Comparison of ENCODE assay signal across 21 cellular contexts in the genomic region with DNA sequence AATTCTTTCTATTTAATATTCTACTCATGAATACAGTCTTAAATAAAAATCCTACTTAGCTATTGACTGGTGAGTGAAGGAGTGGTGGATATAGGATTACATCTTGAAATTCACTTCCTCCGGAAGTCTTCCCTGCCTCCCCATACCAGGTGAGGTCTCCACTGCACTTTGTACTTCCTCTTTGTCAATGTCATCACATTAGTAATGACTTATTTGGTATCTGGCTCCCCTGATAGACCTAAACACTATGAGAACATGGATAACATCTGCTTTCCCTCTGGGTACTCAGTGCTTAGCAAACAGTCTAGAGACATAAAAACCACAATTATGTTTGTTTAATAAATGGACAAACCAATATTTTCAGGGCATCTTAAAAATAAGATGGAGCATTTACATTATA.
DNase-seq lines count a peak whose midpoint lies in the region; ATAC-seq, FAIRE-seq and TF ChIP-seq lines count a peak whose summit lies in the region.
"Had no signal": no experiment of that assay in that cellular context is flagged by ENCODE, and none has a peak within 500 bp of the region (broad histone marks: within the 10 kb centered on the region; RNA-seq: fewer than 3 reads in every experiment).

No MANE protein-coding gene starts in this region.

- H3K9me3 ChIP-seq in HepG2 (ENCODE audit: low read length): no peaks in the 10 kb centered on the region
- H3K9me3 ChIP-seq in right lobe of liver: no peaks in the 10 kb centered on the region
- H3K9me3 ChIP-seq in K562 (replicated peaks; ENCODE audit: control insufficient read depth, insufficient read depth, low read depth, low read length): no peaks in the 10 kb centered on the region
- no peaks in the 10 kb centered on the region for H3K9me3 ChIP-seq in uterus
- H3K9me3 ChIP-seq: BLaER1 treated with 17β-estradiol and CSF1 and Interleukin-3, amounts not matched to agents 10 nM and 100 nM; breast epithelium; SJCRH30; spleen; transverse colon had no signal

- POLR2A ChIA-PET in HepG2 (lab: Yijun Ruan, JAX): no interaction called here
- POLR2A ChIA-PET in K562 (lab: Yijun Ruan, JAX): no interaction called here

- H3K4me1 ChIP-seq in HepG2 (ENCODE audit: insufficient read depth, low read length): no peaks in the 10 kb centered on the region
- H3K4me1 ChIP-seq in right lobe of liver: no peaks in the 10 kb centered on the region
- H3K4me1 ChIP-seq in K562 (replicated peaks in 1 of 2; ENCODE audit: control insufficient read depth in 2 of 2, insufficient read depth in 2 of 2, low read length in 2 of 2): no peaks in the 10 kb centered on the region
- H3K4me1 ChIP-seq in uterus: no peaks in the 10 kb centered on the region
- H3K4me1 ChIP-seq: BLaER1 treated with 17β-estradiol and CSF1 and Interleukin-3, amounts not matched to agents 10 nM and 100 nM; breast epithelium had no signal

- in situ Hi-C loops in HepG2 (cut with HindIII; ENCODE audit: extremely low pct_ligation_motif_present, low pct_unique_long_range_greater_than_20kb): loop anchor here (25.0 kb wide), 1 partner anchor 474 kb away; no protein-coding TSS in a partner anchor
- in situ Hi-C loops in K562 (cut with MboI): no loop called here

- H2AFZ ChIP-seq in HepG2 (ENCODE audit: low read length) (no peak overlapping the region), K562 (ENCODE audit: low read depth, low read length) (no peak overlapping the region)

- H3K9ac ChIP-seq in HepG2 (ENCODE audit: insufficient read depth, low read depth, low read length) (no peak overlapping the region), K562 (ENCODE audit: insufficient read depth in 1 of 2, low read depth in 2 of 2, low read length in 2 of 2) (no peak overlapping the region)
- H3K9ac ChIP-seq: BLaER1 treated with 17β-estradiol and CSF1 and Interleukin-3, amounts not matched to agents 10 nM and 100 nM had no signal

- no peak for FAIRE-seq in HepG2 (lab: Jason Lieb, UNC)
- FAIRE-seq in K562 (lab: Jason Lieb, UNC): no peak

- H3K9me1 ChIP-seq in K562 (ENCODE audit: control insufficient read depth, insufficient read depth, low read length): no peaks in the 10 kb centered on the region

- H3K36me3 ChIP-seq in HepG2 (replicated peaks in 1 of 2; ENCODE audit: control insufficient read depth in 1 of 2, insufficient read depth in 2 of 2, low read length in 2 of 2) (no peaks in the 10 kb centered on the region), right lobe of liver (no peaks in the 10 kb centered on the region), K562 (ENCODE audit: control insufficient read depth, insufficient read depth, low read length) (no peaks in the 10 kb centered on the region), uterus (no peaks in the 10 kb centered on the region)
- H3K36me3 ChIP-seq: BLaER1 treated with 17β-estradiol and CSF1 and Interleukin-3, amounts not matched to agents 10 nM and 100 nM; breast epithelium; SJCRH30; spleen; transverse colon had no signal

- H4K20me1 ChIP-seq in HepG2 (ENCODE audit: insufficient read depth, low read length) (no peaks in the 10 kb centered on the region), K562 (replicated peaks; ENCODE audit: control insufficient read depth, insufficient read depth, low read length) (no peaks in the 10 kb centered on the region)
- H4K20me1 ChIP-seq: BLaER1 treated with 17β-estradiol and CSF1 and Interleukin-3, amounts not matched to agents 10 nM and 100 nM had no signal

- ATAC-seq in HepG2 (no peak), right lobe of liver (no peak), K562 (no peak), GM19452 (IDR thresholded peaks at IDR 0.05; ENCODE audit: unreplicated experiment) (no peak)
- ATAC-seq: naive thymus-derived CD8-positive, alpha-beta T cell had no signal

- H3K27ac ChIP-seq in HepG2 (ENCODE audit: extremely low read length, insufficient read depth, low read length) (no peak overlapping the region), right lobe of liver (no peak overlapping the region), K562 (ENCODE audit: extremely low read depth, low read depth, low read length) (no peak overlapping the region), uterus (no peak overlapping the region)
- H3K27ac ChIP-seq: BLaER1 treated with 17β-estradiol and CSF1 and Interleukin-3, amounts not matched to agents 10 nM and 100 nM; breast epithelium; SJCRH30; transverse colon had no signal

- intact Hi-C loops in HepG2 (cut with micrococcal nuclease; ENCODE audit: unreplicated experiment): no loop called here
- intact Hi-C loops in right lobe of liver (cut with DNase I): no loop called here
- intact Hi-C loops in K562 (cut with micrococcal nuclease): no loop called here
- intact Hi-C loops in uterus (cut with DNase I; ENCODE audit: low total_unique reads): no loop called here

- CTCF ChIA-PET in HepG2 (lab: Yijun Ruan, JAX; ENCODE audit: low intra/inter-chr PET ratio, low total read pairs) (no interaction called here), K562 (lab: Yijun Ruan, JAX; ENCODE audit: low intra/inter-chr PET ratio) (no interaction called here)

- TF ChIP-seq RAD21 in HepG2 (CRISPR knock-in tag; IDR thresholded peaks at IDR 0.05) (no peak), K562 (CRISPR knock-in tag; conservative IDR thresholded peaks at IDR 0.05 in 1 of 2, IDR thresholded peaks at IDR 0.05 in 1 of 2) (no peak)

- TF ChIP-seq EP300 in HepG2 (IDR thresholded peaks at IDR 0.05; ENCODE audit: low read depth in 2 of 2, low read length in 2 of 2) (no peak), HepG2 (CRISPR knock-in tag; IDR thresholded peaks at IDR 0.05; ENCODE audit: borderline replicate concordance) (no peak), K562 (IDR thresholded peaks at IDR 0.05; ENCODE audit: low read length) (no peak)

- TF ChIP-seq POLR2A in HepG2 (IDR thresholded peaks at IDR 0.05; ENCODE audit: insufficient read depth in 1 of 2, low read depth in 2 of 2, low read length in 2 of 2) (no peak), right lobe of liver (IDR thresholded peaks at IDR 0.05) (no peak), K562 (conservative IDR thresholded peaks at IDR 0.05) (no peak), uterus (IDR thresholded peaks at IDR 0.05) (no peak)

- no peak overlapping the region for H3K4me3 ChIP-seq in HepG2 (replicated peaks in 1 of 3; ENCODE audit: insufficient read depth in 1 of 3, low read depth in 2 of 3, low read length in 3 of 3)
- H3K4me3 ChIP-seq in right lobe of liver: no peak overlapping the region
- H3K4me3 ChIP-seq in K562: no peak overlapping the region
- H3K4me3 ChIP-seq in uterus: no peak overlapping the region
- H3K4me3 ChIP-seq: BLaER1 treated with 17β-estradiol and CSF1 and Interleukin-3, amounts not matched to agents 10 nM and 100 nM; breast epithelium; SJCRH30; spleen; transverse colon had no signal

- no peak overlapping the region for H3K4me2 ChIP-seq in HepG2 (ENCODE audit: low read depth, low read length)
- H3K4me2 ChIP-seq in K562 (ENCODE audit: insufficient read depth, low read length): no peak overlapping the region
- H3K4me2 ChIP-seq: BLaER1 treated with 17β-estradiol and CSF1 and Interleukin-3, amounts not matched to agents 10 nM and 100 nM had no signal

- H3K79me2 ChIP-seq in HepG2 (ENCODE audit: insufficient read depth, low read length): no peaks in the 10 kb centered on the region
- no peaks in the 10 kb centered on the region for H3K79me2 ChIP-seq in K562 (ENCODE audit: control insufficient read depth, insufficient read depth, low read length)

- WGBS in HepG2 (ENCODE audit: low lambda C conversion rate): 70% methylated on average over 1 of the region's 1 CpG
- WGBS in right lobe of liver (ENCODE audit: insufficient coverage, low coverage, low lambda C conversion rate, missing lambda C conversion rate): 93% methylated on average over 1 of the region's 1 CpG
- WGBS in K562 (ENCODE audit: insufficient coverage, low coverage, missing lambda C conversion rate): 0% methylated on average over 1 of the region's 1 CpG

- BruUV-seq in HepG2 (replicated peaks; lab: Mats Ljungman, UMichigan) (no TSS peak), K562 (replicated peaks; lab: Mats Ljungman, UMichigan) (no TSS peak)

- H3K27me3 ChIP-seq in HepG2 (ENCODE audit: control insufficient read depth in 1 of 2, insufficient read depth in 2 of 2, low read length in 2 of 2) (no peaks in the 10 kb centered on the region; a peak in 1 of 5 replicates), right lobe of liver (no peaks in the 10 kb centered on the region), K562 (ENCODE audit: control insufficient read depth in 2 of 2, insufficient read depth in 2 of 2, low read length in 2 of 2) (no peaks in the 10 kb centered on the region), uterus (no peaks in the 10 kb centered on the region)
- H3K27me3 ChIP-seq: BLaER1 treated with 17β-estradiol and CSF1 and Interleukin-3, amounts not matched to agents 10 nM and 100 nM; breast epithelium; SJCRH30; spleen; transverse colon had no signal

- peak; percentile 5 for DNase-seq in HepG2 (ENCODE audit: low spot score)
- DNase-seq in right lobe of liver: no peak
- peak; percentile 67 for DNase-seq in NCI-H2029 (lab: John Stamatoyannopoulos, UW)
- DNase-seq in K562 (ENCODE audit: extremely low read depth in 1 of 4, low spot score in 3 of 4): no peak
- DNase-seq in uterus: no peak
- no peak for DNase-seq in NK-92 (lab: John Stamatoyannopoulos, UW; ENCODE audit: unreplicated experiment)
- DNase-seq: activated CD4-positive, alpha-beta memory T cell treated with anti-CD3 and anti-CD28 coated beads for 36 hours; activated CD4-positive, CD25-positive, alpha-beta regulatory T cell treated with anti-CD3 and anti-CD28 coated beads, Interleukin-2, amount 50 U/mL, for 72 hours; activated CD8-positive, alpha-beta memory T cell treated with anti-CD3 and anti-CD28 coated beads, Interleukin-2, amount 50 U/mL, for 48 hours; activated naive CD4-positive, alpha-beta T cell treated with anti-CD3 and anti-CD28 coated beads, Interleukin-2, amount 10 ng/mL, durations not matched to agents 7 days and 5 days; amniotic stem cell; IMR-90; naive thymus-derived CD8-positive, alpha-beta T cell; NCI-H524 treated with DMSO at 0.1 percent for 48 hours; SJCRH30; spleen; stimulated activated CD4-positive, alpha-beta T cell treated with anti-CD3 and anti-CD28 coated beads, Interleukin-4, amount 100 ng/mL, for 1 hour; transverse colon had no signal

- TF ChIP-seq CTCF in HepG2 (CRISPR knock-in tag; IDR thresholded peaks at IDR 0.05) (no peak), right lobe of liver (IDR thresholded peaks at IDR 0.05) (no peak), K562 (IDR thresholded peaks at IDR 0.05 in 2 of 3, conservative IDR thresholded peaks at IDR 0.05 in 1 of 3; ENCODE audit: insufficient read depth in 2 of 3, low read depth in 1 of 3, low read length in 3 of 3) (no peak), uterus (IDR thresholded peaks at IDR 0.05) (no peak)

TF ChIP-seq in HepG2, 621 proteins besides CTCF, POLR2A, EP300 and RAD21 (continues in another document):
- TF ChIP-seq SOX13 (IDR thresholded peaks at IDR 0.05) (no peak), SOX13 (CRISPR knock-in tag; conservative IDR thresholded peaks at IDR 0.05 in 1 of 2, IDR thresholded peaks at IDR 0.05 in 1 of 2) (no peak), ZBTB7A (CRISPR knock-in tag; IDR thresholded peaks at IDR 0.05) (no peak)

TF ChIP-seq in K562, 482 proteins besides CTCF, POLR2A, EP300 and RAD21:
- TF ChIP-seq GABPA (tag; conservative IDR thresholded peaks at IDR 0.05; ENCODE audit: low read depth) (peak; percentile 61), POU5F1 (IDR thresholded peaks at IDR 0.05; ENCODE audit: borderline replicate concordance, low read depth, low read length, partially characterized antibody) (no peak)

Comparison
In these comparisons a context has a peak if more than half of its experiments do, and no peak if none do; other contexts are left out.
1. DNase-seq: peak in HepG2 (single experiment) and NCI-H2029 (single experiment); none in right lobe of liver (0 of 3), K562 (0 of 4), uterus (0 of 2) and NK-92 (single experiment).